ENCODE assay signal across 19 cellular contexts in genomic region chr20:13741879-13742278, GRCh38.
"Had no signal": no experiment of that assay in that cellular context is flagged by ENCODE, and none has a peak within 500 bp of the region (broad histone marks: within the 10 kb centered on the region; RNA-seq: fewer than 3 reads in every experiment).

No MANE protein-coding gene starts in this region.

- ATAC-seq: esophagus mucosa; heart left ventricle; left lobe of liver; mucosa of descending colon; naive thymus-derived CD8-positive, alpha-beta T cell; psoas muscle; sciatic nerve; stimulated activated naive B cell treated with anti-CD40 and anti-IgM and Interleukin-4, amounts not matched to agents 10 μg/mL and 1 μg/mL and 100 μg/mL, for 72 hours had no signal

- FAIRE-seq: endometrium, frontal cortex, islet of Langerhans, urothelium cell line had no signal

- H3K27me3 Mint-ChIP-seq: naive thymus-derived CD8-positive, alpha-beta T cell; stimulated activated naive B cell treated with anti-CD40 and anti-IgM and Interleukin-4, amounts not matched to agents 10 μg/mL and 1 μg/mL and 100 μg/mL, for 72 hours had no signal

- H3K27ac Mint-ChIP-seq: naive thymus-derived CD8-positive, alpha-beta T cell had no signal

- DNase-seq: effector memory CD4-positive, alpha-beta T cell; heart left ventricle; hippocampal formation; kidney glomerular epithelial cell; mucosa of descending colon; naive thymus-derived CD8-positive, alpha-beta T cell; psoas muscle; retina; stimulated activated CD4-positive, alpha-beta T cell treated with anti-CD3 and anti-CD28 coated beads, Interleukin-2, amount 100 ng/mL, for 24 hours; stimulated activated CD4-positive, alpha-beta T cell treated with anti-CD3 and anti-CD28 coated beads, Interleukin-4, amount 100 ng/mL, for 4 hours; stimulated activated naive B cell treated with anti-CD40 and anti-IgM and Interleukin-4, amounts not matched to agents 10 μg/mL and 1 μg/mL and 100 μg/mL, for 72 hours; trophoblast cell had no signal

- H3K4me3 Mint-ChIP-seq: naive thymus-derived CD8-positive, alpha-beta T cell; stimulated activated naive B cell treated with anti-CD40 and anti-IgM and Interleukin-4, amounts not matched to agents 10 μg/mL and 1 μg/mL and 100 μg/mL, for 72 hours had no signal
